Comparison of ENCODE assay signal across 9 cellular contexts in genomic region chr12:49389092-49389703, GRCh38. TPM values are rescaled to one million over a fixed set of nuclear protein-coding genes. Genes with fewer than 3 reads are reported as not detected.
A peak's percentile ranks its signal among the peaks of the same experiment; 100 is the strongest.
DNase-seq lines count a peak whose midpoint lies in the region; ATAC-seq, FAIRE-seq and TF ChIP-seq lines count a peak whose summit lies in the region.
"Had no signal": no experiment of that assay in that cellular context is flagged by ENCODE, and none has a peak within 500 bp of the region (broad histone marks: within the 10 kb centered on the region; RNA-seq: fewer than 3 reads in every experiment).

No MANE protein-coding gene starts in this region.

- H3K9me3 ChIP-seq in iPS-18a (ENCODE audit: control insufficient read depth, low read depth, low read length) (no peaks in the 10 kb centered on the region), small intestine (ENCODE audit: control insufficient read depth, low read depth) (no peaks in the 10 kb centered on the region)

- peaks cover 4% of the 10 kb centered on the region for H3K4me1 ChIP-seq in iPS-18a (ENCODE audit: control insufficient read depth, low read depth, low read length)
- H3K4me1 ChIP-seq in small intestine (ENCODE audit: control insufficient read depth in 2 of 2, insufficient read depth in 1 of 2, low read depth in 1 of 2, low read length in 1 of 2): no peaks in the 10 kb centered on the region

- TF ChIP-seq CTCF in NB4 (IDR thresholded peaks at IDR 0.05; ENCODE audit: low read depth, low read length) (peak; percentile 11), Calu3 (IDR thresholded peaks at IDR 0.05; ENCODE audit: unreplicated experiment) (no peak)

- TF ChIP-seq POLR2A in NB4 (IDR thresholded peaks at IDR 0.05; ENCODE audit: extremely low read depth, insufficient read length): no peak

- no peaks in the 10 kb centered on the region for H3K36me3 Mint-ChIP-seq in Calu3 (ENCODE audit: insufficient read depth, unreplicated experiment)

- no peaks in the 10 kb centered on the region for H3K4me1 Mint-ChIP-seq in Calu3 (ENCODE audit: low read depth, unreplicated experiment)
- H3K4me1 Mint-ChIP-seq: neural crest cell had no signal

- DNase-seq in NB4 (ENCODE audit: low read depth): peak; percentile 69
- peak; percentile 77 for DNase-seq in activated T-cell treated with anti-CD3 and anti-CD28 coated beads, Interleukin-2, amount 50 U/mL, for 1 hour
- peak; percentile 48 for DNase-seq in stimulated activated CD8-positive, alpha-beta memory T cell treated with anti-CD3 and anti-CD28 coated beads, Interleukin-12 subunit alpha, Interleukin-12 subunit beta, amount 100 ng/mL, for 4 hours (ENCODE audit: low read depth)
- DNase-seq in HCEC 1CT: no peak
- DNase-seq in Calu3: no peak
- DNase-seq in small intestine: no peak

- BruUV-seq in Calu3 (replicated peaks; lab: Mats Ljungman, UMichigan): no TSS peak

- H3K27ac ChIP-seq in iPS-18a (ENCODE audit: low read length): no peak overlapping the region
- no peak overlapping the region for H3K27ac ChIP-seq in small intestine (ENCODE audit: low read depth in 1 of 2, low read length in 1 of 2)

- no peak overlapping the region for H3K27ac Mint-ChIP-seq in Calu3 (ENCODE audit: unreplicated experiment)

- no peak overlapping the region for H3K4me3 Mint-ChIP-seq in Calu3 (ENCODE audit: low read depth, unreplicated experiment)
- H3K4me3 Mint-ChIP-seq: neural crest cell had no signal

- H3K4me3 ChIP-seq in NB4 (ENCODE audit: low read depth, low read length) (no peak overlapping the region), iPS-18a (ENCODE audit: low read length) (peak overlapping the region; percentile 5), small intestine (ENCODE audit: low read depth in 1 of 2, low read length in 2 of 2) (no peak overlapping the region)

- no peaks in the 10 kb centered on the region for H3K27me3 ChIP-seq in iPS-18a (ENCODE audit: control insufficient read depth, insufficient read depth, low read length)
- H3K27me3 ChIP-seq in small intestine (ENCODE audit: control insufficient read depth in 2 of 2, insufficient read depth in 2 of 2, low read length in 2 of 2): no peaks in the 10 kb centered on the region

- intact Hi-C loops in Calu3 (cut with micrococcal nuclease; ENCODE audit: unreplicated experiment): no loop called here

- no peaks in the 10 kb centered on the region for H3K27me3 Mint-ChIP-seq in Calu3 (ENCODE audit: unreplicated experiment)

- WGBS in small intestine, 3 donors: 77 to 92% (median 81%) methylated on average over 30 of the region's 30 CpGs

- no peak for ATAC-seq in GM21619 (IDR thresholded peaks at IDR 0.05; ENCODE audit: unreplicated experiment)

- CTCF ChIA-PET in Calu3 (lab: Charles Lee): interaction anchor here (0.7 kb wide), 1 partner anchor 41 kb away, joined by 6 read pairs; no protein-coding TSS in a partner anchor

- H3K9ac ChIP-seq in iPS-18a (ENCODE audit: low read length): no peak overlapping the region

- no peak for FAIRE-seq in small intestine (lab: Jason Lieb, UNC)

- H3K9me3 Mint-ChIP-seq in Calu3 (ENCODE audit: low read depth, unreplicated experiment): no peaks in the 10 kb centered on the region
- H3K9me3 Mint-ChIP-seq: neural crest cell had no signal

- no peaks in the 10 kb centered on the region for H3K36me3 ChIP-seq in iPS-18a (ENCODE audit: control insufficient read depth, low read depth, low read length)
- no peaks in the 10 kb centered on the region for H3K36me3 ChIP-seq in small intestine (ENCODE audit: control insufficient read depth in 2 of 2, insufficient read depth in 2 of 2, low read length in 2 of 2)

RNA-seq across cellular contexts. Expression of gene SPATS2, which starts 21.9 kb away (rescaled TPM):
- total RNA-seq in Calu3 (2022): 23.0 and 23.2 TPM in 2 replicates
- polyA plus RNA-seq in small intestine: 10 to 100 TPM; 11.9 to 14.4 (median 14.3) TPM

RNA-seq across cellular contexts. Expression of gene DNAJC22, which starts 42.5 kb away (rescaled TPM):
- 9.6 and 15.7 TPM in 2 replicates for total RNA-seq in Calu3 (2022)
- polyA plus RNA-seq in small intestine: 10 to 100 TPM; 14.9 to 25.3 (median 16.3) TPM

RNA-seq across cellular contexts. Expression of gene C1QL4, which starts 52.2 kb away (rescaled TPM):
- total RNA-seq in Calu3 (2022): not detected in 2 replicates
- under 1 TPM in 1 of 3 donors, not detected in 2; 0.07 TPM for polyA plus RNA-seq in small intestine

Comparison
In these comparisons a context has a peak if more than half of its experiments do, and no peak if none do; other contexts are left out.
1. DNase-seq: peak in NB4 (single experiment), activated T-cell treated with anti-CD3 and anti-CD28 coated beads, Interleukin-2, amount 50 U/mL, for 1 hour (single experiment) and stimulated activated CD8-positive, alpha-beta memory T cell treated with anti-CD3 and anti-CD28 coated beads, Interleukin-12 subunit alpha, Interleukin-12 subunit beta, amount 100 ng/mL, for 4 hours (single experiment); none in HCEC 1CT (single experiment), Calu3 (single experiment) and small intestine (single experiment).